ENCODE assay signal across 8 cellular contexts in the genomic region with DNA sequence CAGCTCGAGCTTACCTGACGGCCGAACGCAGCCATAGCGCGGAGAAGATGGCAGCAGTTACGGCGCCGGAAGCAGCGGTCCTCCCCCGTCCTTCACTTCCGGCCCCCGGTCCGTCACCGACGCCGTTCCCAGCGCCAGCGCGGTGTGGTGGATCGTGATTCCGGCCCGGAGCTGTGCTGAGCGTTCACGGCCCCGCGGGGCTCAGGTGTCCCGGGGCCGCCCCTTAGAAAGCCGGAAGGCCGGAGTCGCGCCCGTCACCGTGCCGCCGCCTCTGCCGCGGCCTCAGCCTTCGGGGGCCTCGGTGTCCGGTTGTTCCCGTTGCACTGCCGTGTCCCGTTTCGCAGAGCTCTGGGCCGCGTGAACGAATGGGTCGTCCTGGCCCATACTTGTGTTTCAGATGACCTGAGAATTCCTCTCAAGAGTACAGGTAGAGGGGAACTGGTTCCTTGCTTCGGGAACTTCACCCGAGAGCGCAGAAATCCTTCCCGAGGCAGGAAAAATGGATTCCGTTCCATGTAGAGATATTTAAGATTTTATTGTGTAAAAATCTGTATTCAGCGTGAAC. TPM values are rescaled to one million over a fixed set of nuclear protein-coding genes. Genes with fewer than 3 reads are reported as not detected.
DNase-seq lines count a peak whose midpoint lies in the region; ATAC-seq and TF ChIP-seq lines count a peak whose summit lies in the region.

A gene with protein sequence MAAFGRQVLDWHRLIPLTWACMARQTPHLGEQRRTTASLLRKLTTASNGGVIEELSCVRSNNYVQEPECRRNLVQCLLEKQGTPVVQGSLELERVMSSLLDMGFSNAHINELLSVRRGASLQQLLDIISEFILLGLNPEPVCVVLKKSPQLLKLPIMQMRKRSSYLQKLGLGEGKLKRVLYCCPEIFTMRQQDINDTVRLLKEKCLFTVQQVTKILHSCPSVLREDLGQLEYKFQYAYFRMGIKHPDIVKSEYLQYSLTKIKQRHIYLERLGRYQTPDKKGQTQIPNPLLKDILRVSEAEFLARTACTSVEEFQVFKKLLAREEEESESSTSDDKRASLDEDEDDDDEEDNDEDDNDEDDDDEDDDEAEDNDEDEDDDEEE (minus strand): TSS at position 49 of the 565 bp plus-strand sequence. CDS start 14 bp downstream, at position 35.

- WGBS in endodermal cell (ENCODE audit: insufficient coverage in 1 of 2, insufficient read length in 1 of 2), 2 experiments, result 0% methylated on average over 18 to 56 of the region's 56 CpGs

- peak within 1 kb of the TSS; percentile 96 for H3K27ac Mint-ChIP-seq in endodermal cell

- no peak for TF ChIP-seq CTCF in endodermal cell (conservative IDR thresholded peaks at IDR 0.05)

- H3K4me1 Mint-ChIP-seq in endodermal cell, result peaks cover 13% of the 10 kb centered on the region

- H3K4me3 ChIP-seq in endodermal cell (ENCODE audit: low read length), result peak within 1 kb of the TSS; percentile 94

- peak; percentile 95 for DNase-seq in COLO668 (lab: John Stamatoyannopoulos, UW; ENCODE audit: unreplicated experiment)
- peak; percentile 47 for DNase-seq in HS-5 (ENCODE audit: low read depth)
- DNase-seq in NOMO-1 treated with dmso at 0.1 percent for 144 hours (lab: John Stamatoyannopoulos, UW; ENCODE audit: unreplicated experiment), result peak; percentile 75
- peak; percentile 76 for DNase-seq in activated CD8-positive, alpha-beta memory T cell treated with anti-CD3 and anti-CD28 coated beads, Interleukin-2, amount 50 U/mL, for 24 hours (ENCODE audit: extremely low read depth)
- DNase-seq in endodermal cell, result peak; percentile 94
- peak; percentile 96 for DNase-seq in mesenteric fat pad (ENCODE audit: low spot score)
- DNase-seq in stimulated activated CD8-positive, alpha-beta memory T cell treated with anti-CD3 and anti-CD28 coated beads, Interleukin-15, amount 100 ng/mL, for 24 hours (ENCODE audit: low read depth), result peak; percentile 78

- H3K9ac ChIP-seq in endodermal cell (ENCODE audit: extremely low read depth, low read length, poor library complexity, severe bottlenecking), result peak within 1 kb of the TSS; percentile 89

- H3K9me3 ChIP-seq in endodermal cell (ENCODE audit: control insufficient read depth, low read length), result no peaks in the 10 kb centered on the region

- H3K36me3 Mint-ChIP-seq in endodermal cell (ENCODE audit: low read depth), result peaks cover 28% of the 10 kb centered on the region

- no peaks in the 10 kb centered on the region for H3K9me3 Mint-ChIP-seq in endodermal cell

- peaks cover 27% of the 10 kb centered on the region for H3K36me3 ChIP-seq in endodermal cell (ENCODE audit: control insufficient read depth, insufficient read depth, low read length)

- peak within 1 kb of the TSS; percentile 85 for H3K4me3 Mint-ChIP-seq in endodermal cell

- no peaks in the 10 kb centered on the region for H3K27me3 Mint-ChIP-seq in endodermal cell (ENCODE audit: insufficient read depth)

- H3K4me1 ChIP-seq in endodermal cell (ENCODE audit: control insufficient read depth, insufficient read depth, low read length), result no peaks in the 10 kb centered on the region

- ATAC-seq in GM19467 (IDR thresholded peaks at IDR 0.05; ENCODE audit: unreplicated experiment), result peak; percentile 81

- H3K27me3 ChIP-seq in endodermal cell (ENCODE audit: control insufficient read depth, insufficient read depth, low read length, poor library complexity, severe bottlenecking), result no peaks in the 10 kb centered on the region

- peak within 1 kb of the TSS; percentile 74 for H3K27ac ChIP-seq in endodermal cell (ENCODE audit: low read depth, low read length)

RNA-seq across cellular contexts. Expression of the gene that starts here (rescaled TPM):
- total RNA-seq in endodermal cell (10 to 100 TPM; 33.2 to 42.5 TPM), mesenteric fat pad (23.6 TPM)
- polyA plus RNA-seq in endodermal cell (2013, experiment 1 of 2), result 37.9 TPM
- polyA plus RNA-seq in endodermal cell (2013, experiment 2 of 2), result 36.3 TPM

Comparison
In these comparisons a context has a peak if more than half of its experiments do, and no peak if none do; other contexts are left out.
1. Peak in every context shown above with its lines: DNase-seq, ATAC-seq, H3K4me3 ChIP-seq and H3K27ac ChIP-seq.